ENCODE assay signal across 1 cellular context in genomic region chr14:24818823-24819341, GRCh38.
TF ChIP-seq lines count a peak whose summit lies in the region.

No MANE protein-coding gene starts in this region.

TF ChIP-seq in HepG2, 621 proteins besides CTCF, POLR2A, EP300 and RAD21 (continued from another document and continues in another):
- peak; percentile 69; the same call in 1 of the 2 replicates for TF ChIP-seq KIAA2018 (CRISPR knock-in tag; IDR thresholded peaks at IDR 0.05; ENCODE audit: borderline replicate concordance)
- no peak; the same call in none of the 2 replicates for TF ChIP-seq ZFP91 (CRISPR knock-in tag; IDR thresholded peaks at IDR 0.05; ENCODE audit: borderline replicate concordance)
- no peak for TF ChIP-seq HNF4A (CRISPR knock-in tag; IDR thresholded peaks at IDR 0.05)
- no peak for TF ChIP-seq THAP7 (CRISPR knock-in tag; IDR thresholded peaks at IDR 0.05)
- TF ChIP-seq PATZ1 (CRISPR knock-in tag; IDR thresholded peaks at IDR 0.05) = no peak
- no peak for TF ChIP-seq ZNF24 (IDR thresholded peaks at IDR 0.05)
- TF ChIP-seq CCAR2 (optimal IDR thresholded peaks at IDR 0.05; ENCODE audit: low read depth, low read length) = no peak
- no peak for TF ChIP-seq ZFP1 (CRISPR knock-in tag; IDR thresholded peaks at IDR 0.05)
- TF ChIP-seq ZNF274 (CRISPR knock-in tag; IDR thresholded peaks at IDR 0.05) = no peak
- TF ChIP-seq ZNF839 (CRISPR knock-in tag; IDR thresholded peaks at IDR 0.05; ENCODE audit: borderline replicate concordance) = no peak
- peak; percentile 48 for TF ChIP-seq NFAT5 (CRISPR knock-in tag; IDR thresholded peaks at IDR 0.05)
- no peak for TF ChIP-seq HNRNPL (IDR thresholded peaks at IDR 0.05; ENCODE audit: low read depth, low read length)
- 0 out of 2 replicates have a peak, but pooled peaks have one; percentile 11 for TF ChIP-seq ZNF101 (CRISPR knock-in tag; IDR thresholded peaks at IDR 0.05; ENCODE audit: borderline replicate concordance, low read depth)
- TF ChIP-seq PBX2 (CRISPR knock-in tag; IDR thresholded peaks at IDR 0.05) = no peak
- TF ChIP-seq ZBTB8A (CRISPR knock-in tag; IDR thresholded peaks at IDR 0.05; ENCODE audit: borderline replicate concordance, low read depth) = peak; percentile 62; the same call in 1 of the 2 replicates
- no peak for TF ChIP-seq SP140L (CRISPR knock-in tag; IDR thresholded peaks at IDR 0.05; ENCODE audit: borderline replicate concordance)
- no peak for TF ChIP-seq CREB3 (CRISPR knock-in tag; IDR thresholded peaks at IDR 0.05)
- TF ChIP-seq CHCHD3 (CRISPR knock-in tag; IDR thresholded peaks at IDR 0.05) = no peak
- TF ChIP-seq ZNF430 (CRISPR knock-in tag; IDR thresholded peaks at IDR 0.05) = no peak
- TF ChIP-seq ZNF543 (CRISPR knock-in tag; IDR thresholded peaks at IDR 0.05) = 0 out of 2 replicates have a peak, but pooled peaks have one; percentile 9
- no peak for TF ChIP-seq ZSCAN30 (CRISPR knock-in tag; IDR thresholded peaks at IDR 0.05)
- TF ChIP-seq TBP (CRISPR knock-in tag; IDR thresholded peaks at IDR 0.05) = no peak
- no peak for TF ChIP-seq ZFP37 (CRISPR knock-in tag; IDR thresholded peaks at IDR 0.05; ENCODE audit: borderline replicate concordance)
- no peak for TF ChIP-seq DNMT1 (CRISPR knock-in tag; IDR thresholded peaks at IDR 0.05)
- TF ChIP-seq SALL1 (CRISPR knock-in tag; IDR thresholded peaks at IDR 0.05) = no peak
- no peak for TF ChIP-seq MIER2 (CRISPR knock-in tag; IDR thresholded peaks at IDR 0.05)
- no peak for TF ChIP-seq KLF16 (CRISPR knock-in tag; IDR thresholded peaks at IDR 0.05)
- no peak for TF ChIP-seq PPARG (CRISPR knock-in tag; conservative IDR thresholded peaks at IDR 0.05)
- TF ChIP-seq SMYD3 (CRISPR knock-in tag; IDR thresholded peaks at IDR 0.05) = peak; percentile 24; the same call in 1 of the 2 replicates
- no peak for TF ChIP-seq ZNF235 (CRISPR knock-in tag; IDR thresholded peaks at IDR 0.05; ENCODE audit: borderline replicate concordance)
- no peak for TF ChIP-seq FOXP1 (IDR thresholded peaks at IDR 0.05)
- TF ChIP-seq FOXP1 (CRISPR knock-in tag; IDR thresholded peaks at IDR 0.05) = no peak
- TF ChIP-seq ZFP36L1 (CRISPR knock-in tag; IDR thresholded peaks at IDR 0.05) = no peak
